4 cellular contexts compared by ENCODE assay signal in genomic region chr16:30341971-30342370, GRCh38. TPM values are rescaled to one million over a fixed set of nuclear protein-coding genes. Genes with fewer than 3 reads are reported as not detected.
"Had no signal": no experiment of that assay in that cellular context is flagged by ENCODE, and none has a peak within 500 bp of the region (broad histone marks: within the 10 kb centered on the region; RNA-seq: fewer than 3 reads in every experiment).

No MANE protein-coding gene starts in this region.

RNA-seq across cellular contexts. Expression of gene MYL11, which starts 32.6 kb away (rescaled TPM):
- total RNA-seq: body of pancreas, esophagus muscularis mucosa, lung, upper lobe of right lung had no signal
